In genomic region chr12:54019924-54020586, GRCh38 we compare ENCODE assay signal across 12 cellular contexts. TPM values are rescaled to one million over a fixed set of nuclear protein-coding genes. Genes with fewer than 3 reads are reported as not detected.
DNase-seq lines count a peak whose midpoint lies in the region; TF ChIP-seq lines count a peak whose summit lies in the region.
"Had no signal": no experiment of that assay in that cellular context is flagged by ENCODE, and none has a peak within 500 bp of the region (broad histone marks: within the 10 kb centered on the region; RNA-seq: fewer than 3 reads in every experiment).

No MANE protein-coding gene starts in this region.

- intact Hi-C loops in mammary epithelial cell (cut with micrococcal nuclease) = loop anchor here (2.0 to 5.0 kb wide), 2 partner anchors 33 to 261 kb away; partner anchors contain the start of genes CBX5, HNRNPA1 and HOXC10

- H3K27ac ChIP-seq in 22Rv1 = 0 out of 2 replicates have a peak overlapping the region, but pooled peaks have one; percentile 26
- no peak overlapping the region; the same call in 1 of the 2 replicates for H3K27ac ChIP-seq in HUES6 (ENCODE audit: low read depth, low read length)
- peak overlapping the region; percentile 65 for H3K27ac ChIP-seq in mammary epithelial cell (ENCODE audit: insufficient read depth, low read depth, low read length)
- H3K27ac ChIP-seq: pancreas had no signal

- no TSS peak for BruUV-seq in mammary epithelial cell (replicated peaks; lab: Mats Ljungman, UMichigan)

- TF ChIP-seq CTCF in 22Rv1 (IDR thresholded peaks at IDR 0.05) = no peak
- TF ChIP-seq CTCF in mammary epithelial cell (conservative IDR thresholded peaks at IDR 0.05 in 1 of 2, IDR thresholded peaks at IDR 0.05 in 1 of 2; ENCODE audit: extremely low read depth in 1 of 2, insufficient read depth in 1 of 2, low read depth in 1 of 2, low read length in 2 of 2) = no peak
- TF ChIP-seq CTCF in mesothelial cell of epicardium (IDR thresholded peaks at IDR 0.05; ENCODE audit: unreplicated experiment) = no peak

- H4K20me1 ChIP-seq in mammary epithelial cell (ENCODE audit: insufficient read depth, low read length) = no peaks in the 10 kb centered on the region

- peaks cover 24% of the 10 kb centered on the region for H3K4me1 ChIP-seq in HUES6 (ENCODE audit: control insufficient read depth, insufficient read depth, low read length)
- H3K4me1 ChIP-seq in mammary epithelial cell (ENCODE audit: insufficient read depth, low read length) = peaks cover 70% of the 10 kb centered on the region

- in situ Hi-C loops in mammary epithelial cell (cut with MboI; ENCODE audit: low sequenced_read_pairs in 2 of 2) = loop anchor here (5.0 to 25.0 kb wide), 2 partner anchors 172 to 342 kb away; partner anchors contain the start of gene GPR84 (in 2 of the 2)
- in situ Hi-C loops in G401 (cut with HindIII; ENCODE audit: low sequenced_read_pairs) = loop anchor here (25.0 kb wide), 1 partner anchor 167 kb away; the partner anchor contains the start of gene SMUG1

- DNase-seq in mammary epithelial cell (peak; percentile 17), mesothelial cell of epicardium (ENCODE audit: low spot score in 2 of 2, unreplicated experiment in 2 of 2) (no peak), NCI-H1105 (lab: John Stamatoyannopoulos, UW) (no peak), Kasumi-1 (lab: John Stamatoyannopoulos, UW) (no peak), cerebellar nuclear complex (lab: John Stamatoyannopoulos, UW) (no peak), G401 (ENCODE audit: low spot score) (no peak)
- DNase-seq: activated effector memory CD4-positive, alpha-beta T cell treated with anti-CD3 and anti-CD28 coated beads, Interleukin-2, amount 50 U/mL, for 16 hours; C1 segment of cervical spinal cord; dermis blood vessel endothelial cell had no signal

- H3K27me3 Mint-ChIP-seq in mesothelial cell of epicardium (ENCODE audit: low read depth) = peaks cover 85% of the 10 kb centered on the region

- peaks cover 100% of the 10 kb centered on the region for H3K27me3 ChIP-seq in HUES6 (ENCODE audit: control insufficient read depth, insufficient read depth, low read length)
- H3K27me3 ChIP-seq in mammary epithelial cell (ENCODE audit: insufficient read depth, low read length) = no peaks in the 10 kb centered on the region

- peak overlapping the region; percentile 61 for H3K4me3 Mint-ChIP-seq in mesothelial cell of epicardium

- CTCF ChIA-PET in mammary epithelial cell (lab: Charles Lee; ENCODE audit: low non-redundant PET) = no interaction called here

- no peaks in the 10 kb centered on the region for H3K9me3 Mint-ChIP-seq in mesothelial cell of epicardium

- peaks cover 56% of the 10 kb centered on the region for H3K4me1 Mint-ChIP-seq in mesothelial cell of epicardium

- dilution Hi-C loops in mammary epithelial cell (cut with HindIII; ENCODE audit: low sequenced_read_pairs) = loop anchor here (5.0 to 25.0 kb wide), 3 partner anchors 167 to 342 kb away; partner anchors contain the start of genes GPR84 and SMUG1

- peak overlapping the region; percentile 7 for H2AFZ ChIP-seq in mammary epithelial cell (ENCODE audit: low read depth, low read length)

- peaks cover 72% of the 10 kb centered on the region for H3K79me2 ChIP-seq in mammary epithelial cell (ENCODE audit: insufficient read depth, low read length)

- no peaks in the 10 kb centered on the region for H3K36me3 ChIP-seq in HUES6 (ENCODE audit: control insufficient read depth, insufficient read depth, low read length)
- no peaks in the 10 kb centered on the region for H3K36me3 ChIP-seq in mammary epithelial cell (ENCODE audit: insufficient read depth, low read length)
- H3K36me3 ChIP-seq: pancreas had no signal

- peak overlapping the region; percentile 91 for H3K27ac Mint-ChIP-seq in mesothelial cell of epicardium

- no peaks in the 10 kb centered on the region for H3K36me3 Mint-ChIP-seq in mesothelial cell of epicardium

- H3K4me3 ChIP-seq in HUES6 (ENCODE audit: low read depth, low read length) = peak overlapping the region; percentile 45; the same call in 1 of the 2 replicates
- peak overlapping the region; percentile 43 to 52 (median 48) for H3K4me3 ChIP-seq in mammary epithelial cell (replicated peaks in 1 of 3; ENCODE audit: insufficient read depth in 1 of 3, low read depth in 2 of 3, low read length in 3 of 3)
- H3K4me3 ChIP-seq: pancreas had no signal

- H3K4me2 ChIP-seq in mammary epithelial cell (ENCODE audit: insufficient read depth, low read depth, low read length) = peak overlapping the region; percentile 99

- H3K9me3 ChIP-seq in HUES6 (ENCODE audit: control insufficient read depth, insufficient read depth, low read depth, low read length) (no peaks in the 10 kb centered on the region), mammary epithelial cell (replicated peaks; ENCODE audit: insufficient read depth, low read length) (no peaks in the 10 kb centered on the region)
- H3K9me3 ChIP-seq: pancreas had no signal

- H3K9ac ChIP-seq in HUES6 (ENCODE audit: low read length) (peak overlapping the region; percentile 88), mammary epithelial cell (ENCODE audit: insufficient read depth, low read length) (peak overlapping the region; percentile 96)

- 26% methylated on average over 9 of the region's 10 CpGs for WGBS in mammary epithelial cell (ENCODE audit: low coverage, missing lambda C conversion rate)

RNA-seq across cellular contexts. Expression of gene HOXC6, which starts 8.2 kb away (rescaled TPM):
- 10 to 100 TPM in 1 of 2 donors, 1 to 10 TPM in 1; 1.7 to 10.9 TPM for total RNA-seq in mammary epithelial cell
- 4.2 TPM for polyA plus RNA-seq in mammary epithelial cell
- polyA minus RNA-seq in mammary epithelial cell = 0.57 TPM
- 15.5 to 17.4 TPM (median 16.3 TPM) in 3 replicates for total RNA-seq in mesothelial cell of epicardium
- 3.7 and 4.1 TPM in 2 replicates for total RNA-seq in G401 (2014; rRNA removed; shearing (Covaris generic))

RNA-seq across cellular contexts. Expression of gene HOXC8, which starts 11.3 kb away (rescaled TPM):
- total RNA-seq in mammary epithelial cell (1 to 10 TPM; 2.3 to 7.9 TPM), mesothelial cell of epicardium (4.9 to 5.9 TPM (median 5.5 TPM) in 3 replicates)
- 4.3 TPM for polyA plus RNA-seq in mammary epithelial cell
- 3.2 TPM for polyA minus RNA-seq in mammary epithelial cell
- total RNA-seq in G401 (2014; rRNA removed; shearing (Covaris generic)) = 0.07 and 0.18 TPM in 2 replicates
- total RNA-seq: dermis blood vessel endothelial cell, pancreas had no signal
- polyA plus RNA-seq: pancreas had no signal

RNA-seq across cellular contexts. Expression of gene HOXC5, which starts 12.8 kb away (rescaled TPM):
- total RNA-seq in mammary epithelial cell = 1 to 10 TPM in 1 of 2 donors, under 1 TPM in 1; 0.67 to 1.4 TPM
- 0.80 TPM for polyA plus RNA-seq in mammary epithelial cell
- not detected for polyA minus RNA-seq in mammary epithelial cell
- total RNA-seq in mesothelial cell of epicardium = 28.7 to 33.8 TPM (median 29.3 TPM) in 3 replicates
- total RNA-seq in G401 (2014; rRNA removed; shearing (Covaris generic)) = not detected in 2 replicates
- total RNA-seq: dermis blood vessel endothelial cell, pancreas had no signal
- polyA plus RNA-seq: pancreas had no signal

RNA-seq across cellular contexts. Expression of gene HOXC9, which starts 20.1 kb away (rescaled TPM):
- total RNA-seq in mammary epithelial cell (1 to 10 TPM; 3.2 to 9.4 TPM), mesothelial cell of epicardium (1.1 to 2.0 TPM (median 1.6 TPM) in 3 replicates)
- polyA plus RNA-seq in mammary epithelial cell = 2.9 TPM
- polyA minus RNA-seq in mammary epithelial cell = 4.2 TPM
- 17.3 and 18.7 TPM in 2 replicates for total RNA-seq in G401 (2014; rRNA removed; shearing (Covaris generic))

RNA-seq across cellular contexts. Expression of gene HOXC4, which starts 33.6 kb away (rescaled TPM):
- total RNA-seq in mammary epithelial cell (10 to 100 TPM in 1 of 2 donors, under 1 TPM in 1; 0.83 to 11.9 TPM), mesothelial cell of epicardium (67.4 to 73.6 TPM (median 69.4 TPM) in 3 replicates)
- polyA plus RNA-seq in mammary epithelial cell = 2.4 TPM
- polyA minus RNA-seq in mammary epithelial cell = 4.0 TPM
- 2.5 and 3.9 TPM in 2 replicates for total RNA-seq in G401 (2014; rRNA removed; shearing (Covaris generic))
- total RNA-seq: dermis blood vessel endothelial cell had no signal

Comparison
In these comparisons a context has a peak if more than half of its experiments do, and no peak if none do; other contexts are left out.
1. RNA of gene HOXC5, which starts 12.8 kb away (total RNA-seq): 28.7 to 33.8 TPM in mesothelial cell of epicardium; 0.67 to 1.4 TPM in mammary epithelial cell and not detected in G401; every median in the first group is over 10 times any median in the second.